9 cellular contexts compared by ENCODE assay signal in the genomic region with DNA sequence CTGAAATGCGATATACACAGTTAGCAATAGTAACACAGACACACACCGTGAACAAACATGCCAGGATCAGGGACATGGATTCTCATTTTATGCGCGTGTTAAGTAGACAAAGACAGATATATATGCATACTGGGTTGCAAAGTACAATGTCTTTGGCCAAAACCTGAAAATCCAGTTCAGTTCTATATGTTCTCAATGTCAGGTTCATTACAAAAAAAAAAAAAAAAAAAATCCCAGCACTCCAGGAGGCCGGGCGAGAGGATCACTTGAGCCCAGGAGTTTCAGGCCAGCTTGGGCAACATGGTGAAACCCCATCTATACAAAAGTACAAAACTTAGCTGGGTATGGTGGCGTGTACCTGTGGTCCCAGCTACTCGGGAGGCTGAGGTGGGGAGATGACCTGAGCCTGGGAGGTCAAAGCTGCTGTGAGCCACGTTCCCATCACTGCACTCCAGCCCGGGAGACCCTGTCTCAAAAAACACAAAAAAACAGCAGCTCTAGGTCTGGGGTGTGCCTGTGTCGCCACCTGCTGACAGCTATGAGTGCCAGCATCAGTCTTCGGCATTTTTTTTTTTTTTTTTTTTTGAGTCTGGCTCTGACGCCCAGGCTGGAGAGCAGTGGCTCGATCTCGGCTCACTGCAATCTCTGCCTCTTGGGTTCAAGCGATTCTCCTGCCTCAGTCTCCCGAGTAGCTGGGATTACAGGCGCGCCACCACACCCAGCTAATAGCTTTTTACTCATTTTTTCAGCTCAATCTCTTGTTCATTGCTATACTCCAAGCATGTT. TPM values are rescaled to one million over a fixed set of nuclear protein-coding genes. Genes with fewer than 3 reads are reported as not detected.
A peak's percentile ranks its signal among the peaks of the same experiment; 100 is the strongest.
DNase-seq lines count a peak whose midpoint lies in the region; ATAC-seq, FAIRE-seq and TF ChIP-seq lines count a peak whose summit lies in the region.
"Had no signal": no experiment of that assay in that cellular context is flagged by ENCODE, and none has a peak within 500 bp of the region (broad histone marks: within the 10 kb centered on the region; RNA-seq: fewer than 3 reads in every experiment).

No MANE protein-coding gene starts in this region.

- peak; percentile 88 for TF ChIP-seq CTCF in mesothelial cell of epicardium (IDR thresholded peaks at IDR 0.05; ENCODE audit: unreplicated experiment)
- peak; percentile 80 to 90 (median 81) for TF ChIP-seq CTCF in testis (IDR thresholded peaks at IDR 0.05)

- peaks cover 4% of the 10 kb centered on the region for H3K4me1 Mint-ChIP-seq in activated CD4-positive, alpha-beta T cell treated with anti-CD3 and anti-CD28 coated beads for 36 hours
- peaks cover 16% of the 10 kb centered on the region for H3K4me1 Mint-ChIP-seq in mesothelial cell of epicardium

- H3K9me3 ChIP-seq in effector memory CD4-positive, alpha-beta T cell (ENCODE audit: control insufficient read depth, low read length), result no peaks in the 10 kb centered on the region
- H3K9me3 ChIP-seq in testis, result no peaks in the 10 kb centered on the region

- no peak overlapping the region for H3K27ac Mint-ChIP-seq in activated CD4-positive, alpha-beta T cell treated with anti-CD3 and anti-CD28 coated beads for 36 hours
- peak overlapping the region; percentile 94 for H3K27ac Mint-ChIP-seq in mesothelial cell of epicardium
- H3K27ac Mint-ChIP-seq: dendritic cell treated with granulocyte-macrophage colony-stimulating factor and Interleukin-4, amounts not matched to agents 40 ng/mL and 50 ng/mL, for 4 days had no signal

- H3K4me3 ChIP-seq in effector memory CD4-positive, alpha-beta T cell (ENCODE audit: insufficient read depth, low read depth, low read length, poor library complexity, severe bottlenecking), result no peak overlapping the region
- H3K4me3 ChIP-seq in testis, result no peak overlapping the region

- POLR2A ChIA-PET in activated CD4-positive, alpha-beta T cell treated with anti-CD3 and anti-CD28 coated beads for 36 hours (lab: Charles Lee), result interaction anchor here (0.6 to 1.0 kb wide), 6 partner anchors 10 to 317 kb away, joined by 3 to 5 read pairs (median 4); a partner anchor contains a TSS

- FAIRE-seq in GM12892 (lab: Jason Lieb, UNC), result no peak

- H3K36me3 ChIP-seq in effector memory CD4-positive, alpha-beta T cell (ENCODE audit: control insufficient read depth, insufficient read depth, low read length), result peaks cover 31% of the 10 kb centered on the region
- no peaks in the 10 kb centered on the region for H3K36me3 ChIP-seq in testis (ENCODE audit: low read depth, missing control alignments)

- peak; percentile 21 for DNase-seq in A172 (ENCODE audit: low spot score)
- peak; percentile 51 for DNase-seq in GM12892 (ENCODE audit: insufficient read length)
- peak; percentile 39 for DNase-seq in NCI-H2227 treated with DMSO at 0.1 percent for 48 hours (lab: John Stamatoyannopoulos, UW)
- peak; percentile 72 for DNase-seq in activated CD4-positive, alpha-beta T cell treated with anti-CD3 and anti-CD28 coated beads for 36 hours
- DNase-seq in effector memory CD4-positive, alpha-beta T cell, result peak in 2 of 3 donors; percentile 17 to 33
- DNase-seq in mesothelial cell of epicardium (ENCODE audit: low spot score in 2 of 2, unreplicated experiment in 2 of 2), result peak in 1 of 2 experiments; percentile 68
- peak; percentile 68 for DNase-seq in testis

- intact Hi-C loops in activated CD4-positive, alpha-beta T cell treated with anti-CD3 and anti-CD28 coated beads for 36 hours (cut with DNase I, micrococcal nuclease), result loop anchor here (1.0 kb wide), 2 partner anchors 83 to 90 kb away; no protein-coding TSS in a partner anchor
- intact Hi-C loops in testis (cut with DNase I; ENCODE audit: low total_unique reads), result loop anchor here (5.0 kb wide), 1 partner anchor 83 kb away; no protein-coding TSS in a partner anchor

- 41 to 43% methylated on average over 19 of the region's 19 CpGs for WGBS in testis, 2 donors

- no peaks in the 10 kb centered on the region for H3K27me3 Mint-ChIP-seq in activated CD4-positive, alpha-beta T cell treated with anti-CD3 and anti-CD28 coated beads for 36 hours
- no peaks in the 10 kb centered on the region for H3K27me3 Mint-ChIP-seq in mesothelial cell of epicardium (ENCODE audit: low read depth)
- H3K27me3 Mint-ChIP-seq: dendritic cell treated with granulocyte-macrophage colony-stimulating factor and Interleukin-4, amounts not matched to agents 40 ng/mL and 50 ng/mL, for 4 days had no signal

- H3K9me3 Mint-ChIP-seq in activated CD4-positive, alpha-beta T cell treated with anti-CD3 and anti-CD28 coated beads for 36 hours (ENCODE audit: low read depth), result no peaks in the 10 kb centered on the region
- no peaks in the 10 kb centered on the region for H3K9me3 Mint-ChIP-seq in mesothelial cell of epicardium
- H3K9me3 Mint-ChIP-seq: dendritic cell treated with granulocyte-macrophage colony-stimulating factor and Interleukin-4, amounts not matched to agents 40 ng/mL and 50 ng/mL, for 4 days had no signal

- no peaks in the 10 kb centered on the region for H3K4me1 ChIP-seq in effector memory CD4-positive, alpha-beta T cell (ENCODE audit: control insufficient read depth, insufficient read depth, low read length, poor library complexity, severe bottlenecking)
- no peaks in the 10 kb centered on the region for H3K4me1 ChIP-seq in testis

- no peaks in the 10 kb centered on the region for H3K27me3 ChIP-seq in effector memory CD4-positive, alpha-beta T cell (replicated peaks; ENCODE audit: control insufficient read depth, insufficient read depth, low read length, poor library complexity, severe bottlenecking)
- no peaks in the 10 kb centered on the region for H3K27me3 ChIP-seq in testis

- H3K4me3 Mint-ChIP-seq in activated CD4-positive, alpha-beta T cell treated with anti-CD3 and anti-CD28 coated beads for 36 hours, result no peak overlapping the region
- H3K4me3 Mint-ChIP-seq in mesothelial cell of epicardium, result no peak overlapping the region
- H3K4me3 Mint-ChIP-seq: dendritic cell treated with granulocyte-macrophage colony-stimulating factor and Interleukin-4, amounts not matched to agents 40 ng/mL and 50 ng/mL, for 4 days had no signal

- CTCF ChIA-PET in activated CD4-positive, alpha-beta T cell treated with anti-CD3 and anti-CD28 coated beads for 36 hours (lab: Charles Lee), result interaction anchor here (0.6 to 3.3 kb wide), 39 partner anchors 10 to 1838 kb away, joined by 3 to 43 read pairs (median 4); a partner anchor contains a TSS

- H3K27ac ChIP-seq in effector memory CD4-positive, alpha-beta T cell (ENCODE audit: insufficient read depth, low read length, poor library complexity, severe bottlenecking), result no peak overlapping the region
- peak overlapping the region; percentile 19 to 61 for H3K27ac ChIP-seq in testis

- peaks cover 16% of the 10 kb centered on the region for H3K36me3 Mint-ChIP-seq in activated CD4-positive, alpha-beta T cell treated with anti-CD3 and anti-CD28 coated beads for 36 hours (ENCODE audit: low read depth)
- peaks cover 19% of the 10 kb centered on the region for H3K36me3 Mint-ChIP-seq in mesothelial cell of epicardium

- TF ChIP-seq POLR2A in GM12892 (IDR thresholded peaks at IDR 0.05; ENCODE audit: low read depth, low read length) (no peak), testis (IDR thresholded peaks at IDR 0.05) (no peak)

- ATAC-seq in activated CD4-positive, alpha-beta T cell treated with anti-CD3 and anti-CD28 coated beads for 36 hours, result peak; percentile 94
- ATAC-seq in HG02852 (IDR thresholded peaks at IDR 0.05; ENCODE audit: unreplicated experiment), result no peak

RNA-seq across cellular contexts. Expression of a gene that starts 10.3 kb away (rescaled TPM):
- total RNA-seq in A172 (2014; rRNA removed; shearing (Covaris generic)), result 141 and 186 TPM in 2 replicates
- 62.7 TPM for polyA plus RNA-seq in GM12892 (2012; ENCODE audit: missing spikeins)
- 100 to 1,000 TPM; 102 to 104 TPM for total RNA-seq in activated CD4-positive, alpha-beta T cell treated with anti-CD3 and anti-CD28 coated beads for 36 hours
- total RNA-seq in mesothelial cell of epicardium (97.5 to 109 TPM (median 107 TPM) in 3 replicates), testis (100 to 1,000 TPM; 121 to 140 TPM)
- 127 TPM for polyA plus RNA-seq in testis (ENCODE audit: insufficient read depth, low read depth, low replicate concordance)

RNA-seq across cellular contexts. Expression of a gene that starts 20.4 kb away (rescaled TPM):
- 11.5 and 14.1 TPM in 2 replicates for total RNA-seq in A172 (2014; rRNA removed; shearing (Covaris generic))
- 11.5 TPM for polyA plus RNA-seq in GM12892 (2012; ENCODE audit: missing spikeins)
- total RNA-seq in activated CD4-positive, alpha-beta T cell treated with anti-CD3 and anti-CD28 coated beads for 36 hours, result 10 to 100 TPM; 16.5 to 17.2 TPM
- 74.9 to 77.9 TPM (median 77.4 TPM) in 3 replicates for total RNA-seq in mesothelial cell of epicardium
- total RNA-seq in testis, result 100 to 1,000 TPM in 1 of 2 donors, 10 to 100 TPM in 1; 71.9 to 112 TPM
- 155 TPM for polyA plus RNA-seq in testis (ENCODE audit: insufficient read depth, low read depth, low replicate concordance)

RNA-seq across cellular contexts. Expression of a gene that starts 52.0 kb away (rescaled TPM):
- total RNA-seq in A172 (2014; rRNA removed; shearing (Covaris generic)), result 57.2 and 58.7 TPM in 2 replicates
- polyA plus RNA-seq in GM12892 (2012; ENCODE audit: missing spikeins), result 31.0 TPM
- 100 to 1,000 TPM; 200 to 227 TPM for total RNA-seq in activated CD4-positive, alpha-beta T cell treated with anti-CD3 and anti-CD28 coated beads for 36 hours
- total RNA-seq in mesothelial cell of epicardium (45.3 to 49.3 TPM (median 48.4 TPM) in 3 replicates), testis (10 to 100 TPM; 58.1 to 69.9 TPM)
- polyA plus RNA-seq in testis (ENCODE audit: insufficient read depth, low read depth, low replicate concordance), result 91.0 TPM
